Comparison of ENCODE assay signal across 1 cellular context in the genomic region with DNA sequence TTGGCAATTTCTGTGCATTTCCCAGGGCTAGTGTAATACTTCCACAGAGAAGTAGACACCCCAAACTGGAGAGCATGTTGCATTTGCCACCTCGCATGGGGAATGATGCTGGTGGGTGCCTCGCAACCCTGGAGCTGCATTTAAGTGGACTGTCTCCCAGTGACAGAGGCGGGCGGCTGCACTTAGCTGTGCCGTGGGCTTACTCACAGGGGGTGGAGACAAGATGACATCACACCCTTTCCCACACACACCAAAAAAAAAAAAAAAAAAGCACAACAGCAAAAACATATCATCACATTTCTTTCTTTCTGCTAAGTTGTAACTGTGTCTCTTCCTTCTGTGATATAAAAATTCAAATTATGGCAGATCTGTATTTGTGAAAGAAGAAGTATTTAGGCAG.
TF ChIP-seq lines count a peak whose summit lies in the region.

A gene with protein sequence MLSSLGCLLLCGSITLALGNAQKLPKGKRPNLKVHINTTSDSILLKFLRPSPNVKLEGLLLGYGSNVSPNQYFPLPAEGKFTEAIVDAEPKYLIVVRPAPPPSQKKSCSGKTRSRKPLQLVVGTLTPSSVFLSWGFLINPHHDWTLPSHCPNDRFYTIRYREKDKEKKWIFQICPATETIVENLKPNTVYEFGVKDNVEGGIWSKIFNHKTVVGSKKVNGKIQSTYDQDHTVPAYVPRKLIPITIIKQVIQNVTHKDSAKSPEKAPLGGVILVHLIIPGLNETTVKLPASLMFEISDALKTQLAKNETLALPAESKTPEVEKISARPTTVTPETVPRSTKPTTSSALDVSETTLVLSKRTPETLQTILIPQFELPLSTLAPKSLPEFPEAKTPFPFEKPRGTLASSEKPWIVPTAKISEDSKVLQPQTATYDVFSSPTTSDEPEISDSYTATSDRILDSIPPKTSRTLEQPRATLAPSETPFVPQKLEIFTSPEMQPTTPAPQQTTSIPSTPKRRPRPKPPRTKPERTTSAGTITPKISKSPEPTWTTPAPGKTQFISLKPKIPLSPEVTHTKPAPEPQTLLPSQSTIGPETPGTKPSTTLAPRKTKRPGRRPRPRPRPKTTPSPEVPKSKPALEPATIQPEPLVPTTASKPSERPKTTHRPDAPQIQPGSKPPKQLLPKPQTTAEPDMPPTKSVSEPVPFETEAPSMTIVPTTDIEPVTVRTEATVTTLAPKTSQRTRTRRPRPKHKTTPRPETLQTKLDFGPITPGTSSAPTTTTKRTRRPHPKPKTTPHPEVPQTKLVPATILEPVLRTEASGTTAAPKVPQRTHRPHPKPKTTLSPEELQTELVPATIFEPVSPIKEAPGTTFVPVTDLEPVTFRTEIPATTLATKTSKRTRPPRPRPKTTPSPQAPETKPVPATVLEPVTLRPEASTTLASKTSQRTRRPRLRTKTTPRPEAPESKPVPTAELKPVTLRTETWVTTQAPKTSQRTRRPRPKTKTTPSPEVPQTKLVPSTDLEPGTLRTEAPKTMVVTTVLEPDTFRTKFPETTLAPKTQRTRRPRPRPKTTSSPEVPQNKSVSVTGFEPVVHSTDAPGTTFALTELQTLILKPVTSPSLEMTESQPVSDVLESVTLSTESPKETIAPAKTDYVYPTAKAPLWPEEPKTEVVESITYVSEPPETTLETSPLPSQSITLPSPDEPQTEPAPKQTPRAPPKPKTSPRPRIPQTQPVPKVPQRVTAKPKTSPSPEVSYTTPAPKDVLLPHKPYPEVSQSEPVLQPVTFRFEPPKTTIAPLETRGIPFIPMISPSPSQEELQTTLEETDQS (N-terminal part only) (minus strand): TSS at position 113 of the 400 bp plus-strand sequence. CDS start 37 bp downstream, at position 76.

TF ChIP-seq in liver, 16 proteins besides CTCF, POLR2A, EP300 and RAD21 (continued from another document):
- TF ChIP-seq, protein P1, sequence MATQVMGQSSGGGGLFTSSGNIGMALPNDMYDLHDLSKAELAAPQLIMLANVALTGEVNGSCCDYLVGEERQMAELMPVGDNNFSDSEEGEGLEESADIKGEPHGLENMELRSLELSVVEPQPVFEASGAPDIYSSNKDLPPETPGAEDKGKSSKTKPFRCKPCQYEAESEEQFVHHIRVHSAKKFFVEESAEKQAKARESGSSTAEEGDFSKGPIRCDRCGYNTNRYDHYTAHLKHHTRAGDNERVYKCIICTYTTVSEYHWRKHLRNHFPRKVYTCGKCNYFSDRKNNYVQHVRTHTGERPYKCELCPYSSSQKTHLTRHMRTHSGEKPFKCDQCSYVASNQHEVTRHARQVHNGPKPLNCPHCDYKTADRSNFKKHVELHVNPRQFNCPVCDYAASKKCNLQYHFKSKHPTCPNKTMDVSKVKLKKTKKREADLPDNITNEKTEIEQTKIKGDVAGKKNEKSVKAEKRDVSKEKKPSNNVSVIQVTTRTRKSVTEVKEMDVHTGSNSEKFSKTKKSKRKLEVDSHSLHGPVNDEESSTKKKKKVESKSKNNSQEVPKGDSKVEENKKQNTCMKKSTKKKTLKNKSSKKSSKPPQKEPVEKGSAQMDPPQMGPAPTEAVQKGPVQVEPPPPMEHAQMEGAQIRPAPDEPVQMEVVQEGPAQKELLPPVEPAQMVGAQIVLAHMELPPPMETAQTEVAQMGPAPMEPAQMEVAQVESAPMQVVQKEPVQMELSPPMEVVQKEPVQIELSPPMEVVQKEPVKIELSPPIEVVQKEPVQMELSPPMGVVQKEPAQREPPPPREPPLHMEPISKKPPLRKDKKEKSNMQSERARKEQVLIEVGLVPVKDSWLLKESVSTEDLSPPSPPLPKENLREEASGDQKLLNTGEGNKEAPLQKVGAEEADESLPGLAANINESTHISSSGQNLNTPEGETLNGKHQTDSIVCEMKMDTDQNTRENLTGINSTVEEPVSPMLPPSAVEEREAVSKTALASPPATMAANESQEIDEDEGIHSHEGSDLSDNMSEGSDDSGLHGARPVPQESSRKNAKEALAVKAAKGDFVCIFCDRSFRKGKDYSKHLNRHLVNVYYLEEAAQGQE (IDR thresholded peaks at IDR 0.05) = no peak
- TF ChIP-seq GABPA (IDR thresholded peaks at IDR 0.05 in 1 of 2, conservative IDR thresholded peaks at IDR 0.05 in 1 of 2) = no peak
- TF ChIP-seq JUND (IDR thresholded peaks at IDR 0.05) = peak; percentile 36 to 57
